Comparison of ENCODE assay signal across 14 cellular contexts in genomic region chr7:214410-215212, GRCh38. TPM values are rescaled to one million over a fixed set of nuclear protein-coding genes. Genes with fewer than 3 reads are reported as not detected.
A peak's percentile ranks its signal among the peaks of the same experiment; 100 is the strongest.
DNase-seq lines count a peak whose midpoint lies in the region; ATAC-seq and TF ChIP-seq lines count a peak whose summit lies in the region.
"Had no signal": no experiment of that assay in that cellular context is flagged by ENCODE, and none has a peak within 500 bp of the region (broad histone marks: within the 10 kb centered on the region; RNA-seq: fewer than 3 reads in every experiment).

No MANE protein-coding gene starts in this region.

- no peaks in the 10 kb centered on the region for H3K79me2 ChIP-seq in MM.1S (ENCODE audit: low read length)

- H3K4me1 ChIP-seq in liver (ENCODE audit: control insufficient read depth in 4 of 4, insufficient read depth in 4 of 4, low read length in 3 of 4), result peaks cover 20 to 49% (median 32%) of the 10 kb centered on the region in 4 donors
- H3K4me1 ChIP-seq in MM.1S (ENCODE audit: low read length), result no peaks in the 10 kb centered on the region

- no peaks in the 10 kb centered on the region for H3K9me2 ChIP-seq in MM.1S (replicated peaks; ENCODE audit: insufficient read depth, low read length)

- DNase-seq in ACHN, result peak; percentile 84
- peak; percentile 75 for DNase-seq in choroid plexus epithelial cell (ENCODE audit: low read depth)
- DNase-seq in MM.1S, result no peak
- no peak for DNase-seq in activated T-cell treated with anti-CD3 and anti-CD28 coated beads, Interleukin-2, amount 50 U/mL, for 1 hour
- no peak for DNase-seq in activated CD8-positive, alpha-beta memory T cell treated with anti-CD3 and anti-CD28 coated beads, Interleukin-2, amount 50 U/mL, for 4 hours
- DNase-seq: activated CD4-positive, alpha-beta T cell treated with anti-CD3 and anti-CD28 coated beads for 4 hours; activated gamma-delta T cell; NCI-H1436 had no signal

- TF ChIP-seq CTCF in choroid plexus epithelial cell (conservative IDR thresholded peaks at IDR 0.05; ENCODE audit: low read depth, low read length), result no peak
- no peak for TF ChIP-seq CTCF in liver (IDR thresholded peaks at IDR 0.05; ENCODE audit: low read depth, low read length, missing input control)
- TF ChIP-seq CTCF in MM.1S (IDR thresholded peaks at IDR 0.05; ENCODE audit: low read length), result no peak

- H3K9ac ChIP-seq in liver (ENCODE audit: low read depth in 1 of 2, low read length in 2 of 2) (no peak overlapping the region), MM.1S (ENCODE audit: low read length) (no peak overlapping the region)

- H3F3A ChIP-seq in MM.1S (ENCODE audit: insufficient read depth, low read length), result no peaks in the 10 kb centered on the region

- TF ChIP-seq RAD21 in Ishikawa (IDR thresholded peaks at IDR 0.05; ENCODE audit: low read depth), result no peak
- TF ChIP-seq RAD21 in liver (IDR thresholded peaks at IDR 0.05), result peak in 1 of 2 donors; percentile 26

- no peak overlapping the region for H3K4me2 ChIP-seq in MM.1S (ENCODE audit: low read depth, low read length)

- H3K9me3 ChIP-seq in liver (ENCODE audit: control insufficient read depth in 4 of 4, low read length in 3 of 4) (no peaks in the 10 kb centered on the region), MM.1S (replicated peaks; ENCODE audit: insufficient read depth, low read length) (no peaks in the 10 kb centered on the region)
- H3K9me3 ChIP-seq: heart left ventricle had no signal

- WGBS in liver, result 52% methylated on average over 36 of the region's 36 CpGs

- peaks cover 0 to 18% (median 5%) of the 10 kb centered on the region in 4 donors for H3K36me3 ChIP-seq in liver (ENCODE audit: control insufficient read depth in 4 of 4, insufficient read depth in 3 of 4, low read depth in 1 of 4, low read length in 3 of 4)
- no peaks in the 10 kb centered on the region for H3K36me3 ChIP-seq in MM.1S (replicated peaks; ENCODE audit: insufficient read depth, low read length)

- TF ChIP-seq EP300 in Ishikawa (IDR thresholded peaks at IDR 0.05; ENCODE audit: borderline replicate concordance), result no peak

- peak overlapping the region; percentile 77 to 87 for H3K27ac ChIP-seq in liver (ENCODE audit: low read depth in 1 of 2, low read length in 2 of 2)
- H3K27ac ChIP-seq in MM.1S (ENCODE audit: low read length), result no peak overlapping the region

- H3K4me3 ChIP-seq in choroid plexus epithelial cell (ENCODE audit: low read depth, low read length) (no peak overlapping the region), liver (ENCODE audit: low read depth in 1 of 3, low read length in 3 of 3) (no peak overlapping the region), MM.1S (ENCODE audit: low read length) (no peak overlapping the region)
- H3K4me3 ChIP-seq: heart left ventricle had no signal

- no peaks in the 10 kb centered on the region for H4K20me1 ChIP-seq in MM.1S (ENCODE audit: insufficient read depth, low read length)

- in situ Hi-C loops in ACHN (cut with HindIII; ENCODE audit: low pct_ligation_motif_present, low pct_unique_long_range_greater_than_20kb, low sequenced_read_pairs), result no loop called here

- no peak for ATAC-seq in HG03139 (IDR thresholded peaks at IDR 0.05; ENCODE audit: unreplicated experiment)
- ATAC-seq: heart left ventricle, SK-N-SH treated with all-trans-retinoic acid at 6 μM for 48 hours had no signal

- no peaks in the 10 kb centered on the region for H3K27me3 ChIP-seq in liver (ENCODE audit: control insufficient read depth in 4 of 4, insufficient read depth in 4 of 4, low read length in 3 of 4)
- H3K27me3 ChIP-seq in MM.1S (replicated peaks; ENCODE audit: insufficient read depth, low read length), result no peaks in the 10 kb centered on the region
- H3K27me3 ChIP-seq: heart left ventricle had no signal

- no peak overlapping the region for H2AFZ ChIP-seq in MM.1S (ENCODE audit: low read length)

TF ChIP-seq in Ishikawa, 13 proteins besides CTCF, POLR2A, EP300 and RAD21:
- no peak for TF ChIP-seq FOXM1 (IDR thresholded peaks at IDR 0.05; ENCODE audit: borderline replicate concordance, low read depth)
- no peak for TF ChIP-seq ZBTB7A (IDR thresholded peaks at IDR 0.05; ENCODE audit: low read depth)
- TF ChIP-seq MAX (IDR thresholded peaks at IDR 0.05), result no peak
- TF ChIP-seq CEBPB (IDR thresholded peaks at IDR 0.05), result no peak
- no peak for TF ChIP-seq TEAD4 (IDR thresholded peaks at IDR 0.05)
- TF ChIP-seq NFIC (IDR thresholded peaks at IDR 0.05), result peak; percentile 52
- no peak for TF ChIP-seq YY1 (IDR thresholded peaks at IDR 0.05; ENCODE audit: low read depth)
- TF ChIP-seq CREB1 (IDR thresholded peaks at IDR 0.05; ENCODE audit: low read depth), result no peak

TF ChIP-seq in liver, 16 proteins besides CTCF, POLR2A, EP300 and RAD21:
- TF ChIP-seq HNF4G (IDR thresholded peaks at IDR 0.05) (no peak), ATF3 (IDR thresholded peaks at IDR 0.05) (no peak), YY1 (IDR thresholded peaks at IDR 0.05) (no peak), TAF1 (conservative IDR thresholded peaks at IDR 0.05) (no peak), RXRA (IDR thresholded peaks at IDR 0.05) (peak; percentile 93 to 98), EGR1 (IDR thresholded peaks at IDR 0.05; ENCODE audit: low read depth in 2 of 2) (peak in 1 of 2 donors; percentile 62), NR2F2 (IDR thresholded peaks at IDR 0.05) (no peak), JUND (IDR thresholded peaks at IDR 0.05) (peak; percentile 35 to 69), GABPA (IDR thresholded peaks at IDR 0.05 in 1 of 2, conservative IDR thresholded peaks at IDR 0.05 in 1 of 2) (no peak), MAX (IDR thresholded peaks at IDR 0.05) (no peak), FOXA2 (IDR thresholded peaks at IDR 0.05) (peak; percentile 90), FOXA1 (IDR thresholded peaks at IDR 0.05) (peak; percentile 97), ZBTB33 (IDR thresholded peaks at IDR 0.05) (no peak), HNF4A (conservative IDR thresholded peaks at IDR 0.05) (peak; percentile 63 to 84), REST (IDR thresholded peaks at IDR 0.05) (peak; percentile 42), SP1 (IDR thresholded peaks at IDR 0.05) (peak; percentile 79)

RNA-seq across cellular contexts. Expression of gene FAM20C, which starts 22.2 kb away (rescaled TPM):
- 10 to 100 TPM; 13.4 to 31.7 TPM for total RNA-seq in liver
- 10 to 100 TPM; 31.3 to 40.4 TPM for polyA plus RNA-seq in liver
- total RNA-seq: HT-29 had no signal

Comparison
In these comparisons a context has a peak if more than half of its experiments do, and no peak if none do; other contexts are left out.
1. DNase-seq: peak in ACHN (single experiment) and choroid plexus epithelial cell (single experiment); none in MM.1S (single experiment), activated T-cell treated with anti-CD3 and anti-CD28 coated beads, Interleukin-2, amount 50 U/mL, for 1 hour (single experiment) and activated CD8-positive, alpha-beta memory T cell treated with anti-CD3 and anti-CD28 coated beads, Interleukin-2, amount 50 U/mL, for 4 hours (single experiment).